In genomic region chr1:198598796-198599321, GRCh38 we compare ENCODE assay signal across 9 cellular contexts.
DNase-seq lines count a peak whose midpoint lies in the region; ATAC-seq and FAIRE-seq lines count a peak whose summit lies in the region.
"Had no signal": no experiment of that assay in that cellular context is flagged by ENCODE, and none has a peak within 500 bp of the region (broad histone marks: within the 10 kb centered on the region; RNA-seq: fewer than 3 reads in every experiment).

No MANE protein-coding gene starts in this region.

- peak overlapping the region; percentile 61 for H3K4me3 Mint-ChIP-seq in activated T-cell treated with anti-CD3 and anti-CD28 coated beads, Interleukin-2, amount 50 U/mL, for 24 hours
- H3K4me3 Mint-ChIP-seq in stimulated activated naive B cell treated with anti-CD40 and anti-IgM and Interleukin-4, amounts not matched to agents 10 μg/mL and 1 μg/mL and 100 μg/mL, for 72 hours = peak overlapping the region; percentile 83 to 93

- H3K36me3 Mint-ChIP-seq in activated T-cell treated with anti-CD3 and anti-CD28 coated beads, Interleukin-2, amount 50 U/mL, for 24 hours (ENCODE audit: low read depth) = peaks cover 20% of the 10 kb centered on the region
- H3K36me3 Mint-ChIP-seq in stimulated activated naive B cell treated with anti-CD40 and anti-IgM and Interleukin-4, amounts not matched to agents 10 μg/mL and 1 μg/mL and 100 μg/mL, for 72 hours = peaks cover 43 to 50% of the 10 kb centered on the region in 2 donors

- peak; percentile 85 for ATAC-seq in HG02981 (IDR thresholded peaks at IDR 0.05; ENCODE audit: unreplicated experiment)
- peak; percentile 87 to 88 for ATAC-seq in stimulated activated naive B cell treated with anti-CD40 and anti-IgM and Interleukin-4, amounts not matched to agents 10 μg/mL and 1 μg/mL and 100 μg/mL, for 72 hours (replicated peaks)

- FAIRE-seq in RCC 7860 (lab: Jason Lieb, UNC) = peak; percentile 96

- H3K27me3 Mint-ChIP-seq in activated T-cell treated with anti-CD3 and anti-CD28 coated beads, Interleukin-2, amount 50 U/mL, for 24 hours = no peaks in the 10 kb centered on the region
- H3K27me3 Mint-ChIP-seq in stimulated activated naive B cell treated with anti-CD40 and anti-IgM and Interleukin-4, amounts not matched to agents 10 μg/mL and 1 μg/mL and 100 μg/mL, for 72 hours = no peaks in the 10 kb centered on the region

- peaks cover 80% of the 10 kb centered on the region for H3K4me1 Mint-ChIP-seq in activated T-cell treated with anti-CD3 and anti-CD28 coated beads, Interleukin-2, amount 50 U/mL, for 24 hours (ENCODE audit: low read depth)
- peaks cover 52 to 78% of the 10 kb centered on the region in 2 donors for H3K4me1 Mint-ChIP-seq in stimulated activated naive B cell treated with anti-CD40 and anti-IgM and Interleukin-4, amounts not matched to agents 10 μg/mL and 1 μg/mL and 100 μg/mL, for 72 hours

- no peak for DNase-seq in activated T-cell treated with anti-CD3 and anti-CD28 coated beads, Interleukin-2, amount 50 U/mL, for 24 hours
- DNase-seq in activated T-cell treated with anti-CD3 and anti-CD28 coated beads for 4 hours = no peak
- peak; percentile 85 for DNase-seq in RCC 7860 (ENCODE audit: low spot score)
- peak; percentile 84 for DNase-seq in stimulated activated naive B cell treated with anti-CD40 and anti-IgM and Interleukin-4, amounts not matched to agents 10 μg/mL and 1 μg/mL and 100 μg/mL, for 72 hours
- no peak for DNase-seq in NCI-H774 (lab: John Stamatoyannopoulos, UW)
- DNase-seq in AG20443 (ENCODE audit: low spot score) = no peak
- no peak for DNase-seq in NCI-H1105 (lab: John Stamatoyannopoulos, UW)
- DNase-seq: activated CD4-positive, CD25-positive, alpha-beta regulatory T cell had no signal

- H3K9me3 Mint-ChIP-seq in activated T-cell treated with anti-CD3 and anti-CD28 coated beads, Interleukin-2, amount 50 U/mL, for 24 hours = peaks cover 12% of the 10 kb centered on the region
- peaks cover 18 to 32% of the 10 kb centered on the region in 2 donors for H3K9me3 Mint-ChIP-seq in stimulated activated naive B cell treated with anti-CD40 and anti-IgM and Interleukin-4, amounts not matched to agents 10 μg/mL and 1 μg/mL and 100 μg/mL, for 72 hours

- H3K27ac Mint-ChIP-seq in activated T-cell treated with anti-CD3 and anti-CD28 coated beads, Interleukin-2, amount 50 U/mL, for 24 hours = peak overlapping the region; percentile 81
- peak overlapping the region; percentile 100 for H3K27ac Mint-ChIP-seq in stimulated activated naive B cell treated with anti-CD40 and anti-IgM and Interleukin-4, amounts not matched to agents 10 μg/mL and 1 μg/mL and 100 μg/mL, for 72 hours

Comparison
In these comparisons a context has a peak if more than half of its experiments do, and no peak if none do; other contexts are left out.
1. DNase-seq: peak in RCC 7860 (single experiment) and stimulated activated naive B cell treated with anti-CD40 and anti-IgM and Interleukin-4, amounts not matched to agents 10 μg/mL and 1 μg/mL and 100 μg/mL, for 72 hours (single experiment); none in activated T-cell treated with anti-CD3 and anti-CD28 coated beads, Interleukin-2, amount 50 U/mL, for 24 hours (single experiment), activated T-cell treated with anti-CD3 and anti-CD28 coated beads for 4 hours (single experiment), NCI-H774 (single experiment), AG20443 (single experiment) and NCI-H1105 (single experiment).